14 cellular contexts compared by ENCODE assay signal in the genomic region with DNA sequence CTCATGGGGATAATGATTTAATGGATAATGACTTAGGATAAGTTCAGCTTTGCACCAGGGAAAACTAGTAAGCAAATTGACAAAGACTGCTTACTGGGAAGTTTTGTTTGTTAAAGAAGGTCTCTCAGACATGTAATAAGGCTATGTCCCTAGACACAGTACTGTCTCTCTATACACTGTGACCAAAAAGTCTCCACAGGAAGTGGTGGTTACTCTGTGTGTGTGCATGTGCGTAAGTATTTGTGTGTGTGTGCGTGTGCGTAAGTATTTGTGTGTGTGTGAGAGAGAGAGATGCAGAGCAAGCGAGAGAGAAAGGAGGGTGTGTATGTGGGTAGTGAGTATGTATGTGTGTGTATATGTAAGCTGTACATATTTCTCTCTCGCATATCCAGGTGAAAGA.
"Had no signal": no experiment of that assay in that cellular context is flagged by ENCODE, and none has a peak within 500 bp of the region (broad histone marks: within the 10 kb centered on the region; RNA-seq: fewer than 3 reads in every experiment).

No MANE protein-coding gene starts in this region.

- H3K27me3 ChIP-seq: body of pancreas, pancreas, tibial nerve had no signal

- H3K36me3 ChIP-seq: pancreas, tibial nerve had no signal

- H3K9me3 ChIP-seq: body of pancreas, pancreas, tibial nerve had no signal

- H3K4me3 ChIP-seq: body of pancreas, pancreas, skin epidermis, tibial nerve had no signal

- H3K27ac ChIP-seq: skin epidermis, tibial nerve had no signal

- ATAC-seq: activated naive CD4-positive, alpha-beta T cell treated with anti-CD3 and anti-CD28 coated beads, Interleukin-2, amount 50 U/mL, for 72 hours; body of pancreas had no signal

- DNase-seq: activated CD4-positive, alpha-beta T cell treated with anti-CD3 and anti-CD28 coated beads, Interleukin-2, amount 50 U/mL, for 4 hours; activated CD4-positive, CD25-positive, alpha-beta regulatory T cell treated with anti-CD3 and anti-CD28 coated beads, Interleukin-2, amount 50 U/mL, for 72 hours; activated effector memory CD4-positive, alpha-beta T cell treated with Interleukin-2 at 50 U/mL for 16 hours; activated T-cell treated with anti-CD3 and anti-CD28 coated beads, Interleukin-2, amount 50 U/mL, for 24 hours; amniotic stem cell; body of pancreas; endodermal cell; erythroblast; hypothalamus; left cardiac atrium; pancreas had no signal

- FAIRE-seq: pancreas had no signal
